In the genomic region with DNA sequence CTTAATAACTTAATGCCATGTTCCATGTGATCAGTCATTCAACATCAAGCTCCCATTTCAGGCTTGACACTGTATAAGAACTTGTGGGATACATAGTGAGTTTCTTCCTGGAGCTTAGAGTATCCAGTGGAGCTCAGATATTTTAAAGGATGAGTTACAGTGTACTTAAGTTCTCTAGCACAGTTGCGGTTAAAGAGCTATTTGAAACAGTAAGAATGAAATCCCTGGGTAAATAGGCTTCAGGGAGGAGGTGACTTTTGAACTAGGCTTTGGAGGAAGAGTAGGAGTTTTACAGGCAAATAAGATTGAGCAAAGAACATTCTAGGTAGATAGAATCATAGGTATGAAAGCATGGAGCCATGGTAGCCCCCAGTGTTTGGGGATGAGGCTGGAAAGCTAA, we compare ENCODE assay signal across 11 cellular contexts. TPM values are rescaled to one million over a fixed set of nuclear protein-coding genes. Genes with fewer than 3 reads are reported as not detected.
A peak's percentile ranks its signal among the peaks of the same experiment; 100 is the strongest.
DNase-seq lines count a peak whose midpoint lies in the region; ATAC-seq and TF ChIP-seq lines count a peak whose summit lies in the region.
"Had no signal": no experiment of that assay in that cellular context is flagged by ENCODE, and none has a peak within 500 bp of the region (broad histone marks: within the 10 kb centered on the region; RNA-seq: fewer than 3 reads in every experiment).

No MANE protein-coding gene starts in this region.

- peaks cover 31% of the 10 kb centered on the region for H3K4me1 Mint-ChIP-seq in Caco-2 (ENCODE audit: low read depth, unreplicated experiment)
- H3K4me1 Mint-ChIP-seq in effector memory CD8-positive, alpha-beta T cell (ENCODE audit: low read depth in 2 of 2) = peaks cover 58 to 71% of the 10 kb centered on the region in 2 donors

- CTCF ChIA-PET in Caco-2 (lab: Charles Lee) (interaction anchor here (0.6 kb wide), 1 partner anchor 45 kb away, joined by 10 read pairs; no protein-coding TSS in a partner anchor), OCI-LY7 (lab: Charles Lee; ENCODE audit: unreplicated experiment) (no interaction called here)

- BruUV-seq in Caco-2 (replicated peaks; lab: Mats Ljungman, UMichigan) = no TSS peak
- TSS peak; percentile 30 for BruUV-seq in OCI-LY7 (replicated peaks; lab: Mats Ljungman, UMichigan)

- H3K9me2 ChIP-seq in OCI-LY7 (ENCODE audit: insufficient read depth, low read length) = no peaks in the 10 kb centered on the region

- H3K9me3 ChIP-seq in Caco-2 (no peaks in the 10 kb centered on the region), OCI-LY7 (ENCODE audit: low read length) (no peaks in the 10 kb centered on the region), gastrocnemius medialis (no peaks in the 10 kb centered on the region)
- H3K9me3 ChIP-seq: prostate gland had no signal

- H3K27ac ChIP-seq in OCI-LY7 (ENCODE audit: low read depth, low read length, poor library complexity, severe bottlenecking) = peak overlapping the region; percentile 4
- H3K27ac ChIP-seq in gastrocnemius medialis = peak overlapping the region; percentile 95 to 100 (median 99)
- H3K27ac ChIP-seq: HL-60 had no signal

- in situ Hi-C loops in gastrocnemius medialis (cut with MboI; ENCODE audit: low sequenced_read_pairs in 4 of 4) = loop anchor here in 1 of 4 donors (10.0 kb wide), 1 partner anchor 63 kb away; a partner anchor contains a TSS

- DNase-seq in Caco-2 = no peak
- DNase-seq in OCI-LY7 (ENCODE audit: low spot score) = no peak
- no peak for DNase-seq in effector memory CD8-positive, alpha-beta T cell
- DNase-seq in gastrocnemius medialis = no peak
- DNase-seq in NCI-H1694 treated with DMSO at 0.1 percent for 48 hours (lab: John Stamatoyannopoulos, UW) = no peak
- no peak for DNase-seq in NCI-H2196 (lab: John Stamatoyannopoulos, UW; ENCODE audit: unreplicated experiment)
- DNase-seq: brain microvascular endothelial cell, NCI-H1105 had no signal

- peaks cover 88% of the 10 kb centered on the region for H3K79me2 ChIP-seq in OCI-LY7 (ENCODE audit: insufficient read depth, low read depth, low read length)

- H3K36me3 ChIP-seq in Caco-2 (ENCODE audit: control insufficient read depth, insufficient read depth, low read length) (no peaks in the 10 kb centered on the region), OCI-LY7 (ENCODE audit: insufficient read depth, low read length) (peaks cover 50% of the 10 kb centered on the region), gastrocnemius medialis (no peaks in the 10 kb centered on the region)
- H3K36me3 ChIP-seq: brain microvascular endothelial cell, prostate gland had no signal

- peak overlapping the region; percentile 11 for H3K4me3 Mint-ChIP-seq in Caco-2 (ENCODE audit: unreplicated experiment)
- peak overlapping the region in 1 of 2 donors; percentile 25 for H3K4me3 Mint-ChIP-seq in effector memory CD8-positive, alpha-beta T cell

- ATAC-seq in effector memory CD8-positive, alpha-beta T cell (replicated peaks) = no peak
- ATAC-seq in gastrocnemius medialis (no peak), HG02588 (IDR thresholded peaks at IDR 0.05; ENCODE audit: unreplicated experiment) (no peak)

- H3K4me1 ChIP-seq in Caco-2 = peaks cover 50% of the 10 kb centered on the region
- peaks cover 41% of the 10 kb centered on the region for H3K4me1 ChIP-seq in OCI-LY7 (ENCODE audit: insufficient read depth, low read length, poor library complexity, severe bottlenecking)
- H3K4me1 ChIP-seq in gastrocnemius medialis = peaks cover 66 to 77% of the 10 kb centered on the region in 2 donors

- H3K36me3 Mint-ChIP-seq in Caco-2 (ENCODE audit: insufficient read depth, unreplicated experiment) = peaks cover 16% of the 10 kb centered on the region
- H3K36me3 Mint-ChIP-seq in effector memory CD8-positive, alpha-beta T cell (ENCODE audit: insufficient read depth) = peaks cover 19% of the 10 kb centered on the region

- no peaks in the 10 kb centered on the region for H3K9me3 Mint-ChIP-seq in Caco-2 (ENCODE audit: unreplicated experiment)
- H3K9me3 Mint-ChIP-seq in effector memory CD8-positive, alpha-beta T cell = no peaks in the 10 kb centered on the region

- H3K27me3 Mint-ChIP-seq in Caco-2 (ENCODE audit: insufficient read depth, unreplicated experiment) = no peaks in the 10 kb centered on the region
- H3K27me3 Mint-ChIP-seq in effector memory CD8-positive, alpha-beta T cell = no peaks in the 10 kb centered on the region

- no peak for TF ChIP-seq POLR2A in gastrocnemius medialis (IDR thresholded peaks at IDR 0.05)

- no peaks in the 10 kb centered on the region for H3K27me3 ChIP-seq in Caco-2 (replicated peaks; ENCODE audit: control insufficient read depth, insufficient read depth, low read length)
- no peaks in the 10 kb centered on the region for H3K27me3 ChIP-seq in gastrocnemius medialis
- H3K27me3 ChIP-seq: brain microvascular endothelial cell had no signal

- H2AFZ ChIP-seq in OCI-LY7 (ENCODE audit: low read length) = no peak overlapping the region

- intact Hi-C loops in Caco-2 (cut with micrococcal nuclease; ENCODE audit: unreplicated experiment) (loop anchor here (2.0 kb wide), 1 partner anchor 229 kb away; a partner anchor contains a TSS), OCI-LY7 (cut with micrococcal nuclease; ENCODE audit: unreplicated experiment) (loop anchor here (5.0 kb wide), 1 partner anchor 155 kb away; no protein-coding TSS in a partner anchor), gastrocnemius medialis (cut with DNase I; ENCODE audit: low total_unique reads) (no loop called here)

- TF ChIP-seq CTCF in Caco-2 (IDR thresholded peaks at IDR 0.05; ENCODE audit: insufficient read depth in 1 of 2, low read depth in 1 of 2, low read length in 1 of 2, severe bottlenecking in 1 of 2, unreplicated experiment in 1 of 2) (no peak), OCI-LY7 (conservative IDR thresholded peaks at IDR 0.05; ENCODE audit: low read length) (no peak), gastrocnemius medialis (IDR thresholded peaks at IDR 0.05 in 4 of 5, conservative IDR thresholded peaks at IDR 0.05 in 1 of 5) (no peak)

- peaks cover 18% of the 10 kb centered on the region; the same call in 1 of the 2 replicates for H4K20me1 ChIP-seq in OCI-LY7 (ENCODE audit: insufficient read depth, low read length)

- POLR2A ChIA-PET in Caco-2 (lab: Charles Lee) (interaction anchor here (0.7 kb wide), 1 partner anchor 111 kb away, joined by 3 read pairs; no protein-coding TSS in a partner anchor), OCI-LY7 (lab: Charles Lee) (interaction anchor here (0.7 to 2.3 kb wide), 8 partner anchors 9 to 614 kb away, joined by 3 to 7 read pairs (median 4); a partner anchor contains a TSS)

- H3K4me2 ChIP-seq in OCI-LY7 (ENCODE audit: low read length) = peak overlapping the region; percentile 53

- no peak overlapping the region for H3K27ac Mint-ChIP-seq in Caco-2 (ENCODE audit: unreplicated experiment)
- peak overlapping the region; percentile 9 to 82 for H3K27ac Mint-ChIP-seq in effector memory CD8-positive, alpha-beta T cell

- H3K4me3 ChIP-seq in Caco-2 (ENCODE audit: low read depth, low read length) (no peak overlapping the region), OCI-LY7 (ENCODE audit: low read depth, low read length, poor library complexity, severe bottlenecking) (no peak overlapping the region), gastrocnemius medialis (peak overlapping the region in 3 of 4 donors; percentile 7 to 36 (median 28))
- H3K4me3 ChIP-seq: prostate gland had no signal

RNA-seq across cellular contexts. Expression of a gene that starts 3.8 kb away (rescaled TPM):
- total RNA-seq in Caco-2 (2022) (29.1 and 30.6 TPM in 2 replicates), OCI-LY7 (2022) (41.3 and 42.5 TPM in 2 replicates), gastrocnemius medialis (10 to 100 TPM; 30.0 to 49.2 (median 33.8) TPM)
- total RNA-seq in OCI-LY7 (2014; rRNA removed; shearing (Covaris generic)) = 17.1 and 23.0 TPM in 2 replicates

RNA-seq across cellular contexts. Expression of a gene that starts 36.3 kb away (rescaled TPM):
- total RNA-seq in Caco-2 (2022) (200 and 211 TPM in 2 replicates), OCI-LY7 (2022) (87.6 and 93.6 TPM in 2 replicates), gastrocnemius medialis (100 to 1,000 TPM in 3 of 4 donors, 10 to 100 TPM in 1; 90.2 to 127 (median 118) TPM)
- total RNA-seq in OCI-LY7 (2014; rRNA removed; shearing (Covaris generic)) = 41.4 and 47.0 TPM in 2 replicates

Comparison
In these comparisons a context has a peak if more than half of its experiments do, and no peak if none do; other contexts are left out.
1. H3K4me3 ChIP-seq: peak in gastrocnemius medialis (3 of 4); none in Caco-2 (single experiment) and OCI-LY7 (single experiment).